Comparison of ENCODE assay signal across 16 cellular contexts in genomic region chr15:22956257-22956979, GRCh38. TPM values are rescaled to one million over a fixed set of nuclear protein-coding genes. Genes with fewer than 3 reads are reported as not detected.
DNase-seq lines count a peak whose midpoint lies in the region; ATAC-seq, FAIRE-seq and TF ChIP-seq lines count a peak whose summit lies in the region.
"Had no signal": no experiment of that assay in that cellular context is flagged by ENCODE, and none has a peak within 500 bp of the region (broad histone marks: within the 10 kb centered on the region; RNA-seq: fewer than 3 reads in every experiment).

No MANE protein-coding gene starts in this region.

- no peaks in the 10 kb centered on the region for H3K27me3 ChIP-seq in BE2C
- H3K27me3 ChIP-seq in astrocyte (ENCODE audit: insufficient read depth, low read length), result no peaks in the 10 kb centered on the region
- no peaks in the 10 kb centered on the region for H3K27me3 ChIP-seq in osteoblast (ENCODE audit: insufficient read depth, low read length)

- H3K27me3 Mint-ChIP-seq in astrocyte (ENCODE audit: low read depth, unreplicated experiment), result no peaks in the 10 kb centered on the region

- H2AFZ ChIP-seq in astrocyte (ENCODE audit: low read depth, low read length), result no peak overlapping the region
- H2AFZ ChIP-seq in osteoblast (ENCODE audit: low read length), result no peak overlapping the region

- H3K4me1 Mint-ChIP-seq in astrocyte (ENCODE audit: low read depth, unreplicated experiment), result peaks cover 23% of the 10 kb centered on the region
- H3K4me1 Mint-ChIP-seq: naive thymus-derived CD8-positive, alpha-beta T cell had no signal

- FAIRE-seq in astrocyte (lab: Jason Lieb, UNC), result no peak

- peak overlapping the region; percentile 27 for H3K9ac ChIP-seq in astrocyte (ENCODE audit: low read length)

- ATAC-seq in Right ventricle myocardium inferior (peak; percentile 32), GM18873 (IDR thresholded peaks at IDR 0.05; ENCODE audit: low FRiP score, unreplicated experiment) (no peak), HG02938 (IDR thresholded peaks at IDR 0.05; ENCODE audit: unreplicated experiment) (no peak)
- ATAC-seq: activated T-cell treated with anti-CD3 and anti-CD28 coated beads, Interleukin-2, amount 50 U/mL, for 72 hours; esophagus mucosa; naive thymus-derived CD8-positive, alpha-beta T cell had no signal

- intact Hi-C loops in Right ventricle myocardium inferior (cut with DNase I), result no loop called here

- H4K20me1 ChIP-seq in astrocyte (ENCODE audit: insufficient read depth, low read length) (peaks cover 86% of the 10 kb centered on the region), osteoblast (ENCODE audit: insufficient read depth, low read length) (peaks cover 69% of the 10 kb centered on the region)

- H3K36me3 ChIP-seq in BE2C (no peaks in the 10 kb centered on the region), astrocyte (ENCODE audit: insufficient read depth, low read length) (no peaks in the 10 kb centered on the region), osteoblast (ENCODE audit: insufficient read depth, low read length) (no peaks in the 10 kb centered on the region)

- peak overlapping the region; percentile 41 for H3K27ac Mint-ChIP-seq in astrocyte (ENCODE audit: unreplicated experiment)
- H3K27ac Mint-ChIP-seq: activated T-cell treated with anti-CD3 and anti-CD28 coated beads, Interleukin-2, amount 50 U/mL, for 72 hours; naive thymus-derived CD8-positive, alpha-beta T cell had no signal

- H3K4me3 ChIP-seq in BE2C (ENCODE audit: low read depth, low read length) (no peak overlapping the region), astrocyte (ENCODE audit: insufficient read depth, low read depth, low read length) (no peak overlapping the region), osteoblast (ENCODE audit: insufficient read depth, low read length) (no peak overlapping the region)

- H3K4me2 ChIP-seq in astrocyte (ENCODE audit: low read length), result no peak overlapping the region
- no peak overlapping the region for H3K4me2 ChIP-seq in osteoblast (ENCODE audit: insufficient read depth, low read length)

- H3K4me1 ChIP-seq in BE2C, result no peaks in the 10 kb centered on the region; the same call in 1 of the 2 replicates
- H3K4me1 ChIP-seq in astrocyte (ENCODE audit: insufficient read depth, low read length), result peaks cover 7% of the 10 kb centered on the region
- peaks cover 8% of the 10 kb centered on the region for H3K4me1 ChIP-seq in osteoblast (ENCODE audit: insufficient read depth, low read length)

- H3K27ac ChIP-seq in astrocyte (ENCODE audit: low read depth, low read length), result no peak overlapping the region
- H3K27ac ChIP-seq in osteoblast (ENCODE audit: low read depth, low read length), result peak overlapping the region; percentile 51

- peak; percentile 65 for DNase-seq in BE2C
- DNase-seq in astrocyte (ENCODE audit: low read depth), result no peak
- no peak for DNase-seq in Right ventricle myocardium inferior (ENCODE audit: missing footprints)
- peak; percentile 62 for DNase-seq in osteoblast (ENCODE audit: insufficient read length, low spot score, missing footprints)
- no peak for DNase-seq in NOMO-1 treated with DMSO at 0.1 percent for 48 hours (lab: John Stamatoyannopoulos, UW; ENCODE audit: unreplicated experiment)
- no peak for DNase-seq in activated CD4-positive, alpha-beta T cell treated with anti-CD3 and anti-CD28 coated beads for 48 hours
- DNase-seq: ACHN; activated CD4-positive, alpha-beta T cell treated with anti-CD3 and anti-CD28 coated beads for 4 hours; activated T-cell treated with anti-CD3 and anti-CD28 coated beads, Interleukin-2, amount 50 U/mL, for 72 hours; naive thymus-derived CD8-positive, alpha-beta T cell; OCI-M1; stimulated activated CD4-positive, alpha-beta T cell treated with anti-CD3 and anti-CD28 coated beads, Interleukin-12 subunit alpha, Interleukin-12 subunit beta, amount 100 ng/mL, for 4 hours; T-helper 2 cell had no signal

- no peaks in the 10 kb centered on the region for H3K9me3 Mint-ChIP-seq in astrocyte (ENCODE audit: unreplicated experiment)
- H3K9me3 Mint-ChIP-seq: activated T-cell treated with anti-CD3 and anti-CD28 coated beads, Interleukin-2, amount 50 U/mL, for 72 hours; naive thymus-derived CD8-positive, alpha-beta T cell had no signal

- TF ChIP-seq CTCF in BE2C (IDR thresholded peaks at IDR 0.05; ENCODE audit: low read depth, low read length), result no peak
- no peak for TF ChIP-seq CTCF in astrocyte (IDR thresholded peaks at IDR 0.05; ENCODE audit: insufficient read depth, low read depth, low read length)
- no peak for TF ChIP-seq CTCF in osteoblast (IDR thresholded peaks at IDR 0.05; ENCODE audit: extremely low read depth, low read depth, low read length)

- no peaks in the 10 kb centered on the region for H3K9me3 ChIP-seq in BE2C
- no peaks in the 10 kb centered on the region for H3K9me3 ChIP-seq in astrocyte (ENCODE audit: insufficient read depth, low read depth, low read length)
- H3K9me3 ChIP-seq in osteoblast (ENCODE audit: low read depth, low read length), result no peaks in the 10 kb centered on the region

- peaks cover 93% of the 10 kb centered on the region for H3K79me2 ChIP-seq in astrocyte (ENCODE audit: insufficient read depth, low read length)
- peaks cover 95% of the 10 kb centered on the region for H3K79me2 ChIP-seq in osteoblast (ENCODE audit: insufficient read depth, low read length)

- no peak overlapping the region for H3K4me3 Mint-ChIP-seq in astrocyte (ENCODE audit: unreplicated experiment)
- H3K4me3 Mint-ChIP-seq: activated T-cell treated with anti-CD3 and anti-CD28 coated beads, Interleukin-2, amount 50 U/mL, for 72 hours; naive thymus-derived CD8-positive, alpha-beta T cell had no signal

- H3K36me3 Mint-ChIP-seq in astrocyte (ENCODE audit: low read depth, unreplicated experiment), result peaks cover 4% of the 10 kb centered on the region
- H3K36me3 Mint-ChIP-seq: naive thymus-derived CD8-positive, alpha-beta T cell had no signal

RNA-seq across cellular contexts. Expression of gene CYFIP1, which starts 23.8 kb away (rescaled TPM):
- polyA plus RNA-seq in BE2C (2012; ENCODE audit: insufficient read depth, insufficient read length, low read depth), result 41.7 TPM
- total RNA-seq in astrocyte, result 116 and 117 TPM in 2 replicates
- total RNA-seq in Right ventricle myocardium inferior, result 32.1 TPM
- 104 and 107 TPM in 2 replicates for total RNA-seq in osteoblast

Comparison
In these comparisons a context has a peak if more than half of its experiments do, and no peak if none do; other contexts are left out.
1. DNase-seq: peak in BE2C (single experiment) and osteoblast (single experiment); none in astrocyte (single experiment), Right ventricle myocardium inferior (single experiment), NOMO-1 treated with DMSO at 0.1 percent for 48 hours (single experiment) and activated CD4-positive, alpha-beta T cell treated with anti-CD3 and anti-CD28 coated beads for 48 hours (single experiment).